In genomic region chr9:30773427-30773826, GRCh38 we compare ENCODE assay signal across 27 cellular contexts.
"Had no signal": no experiment of that assay in that cellular context is flagged by ENCODE, and none has a peak within 500 bp of the region (broad histone marks: within the 10 kb centered on the region; RNA-seq: fewer than 3 reads in every experiment).

No MANE protein-coding gene starts in this region.

- H3K36me3 Mint-ChIP-seq: activated naive CD8-positive, alpha-beta T cell had no signal

- H3K9me3 Mint-ChIP-seq: activated CD4-positive, alpha-beta memory T cell treated with anti-CD3 and anti-CD28 coated beads, Interleukin-2, amount 10 ng/mL, durations not matched to agents 7 days and 5 days; activated T-cell treated with anti-CD3 and anti-CD28 coated beads, Interleukin-2, amount 50 U/mL, for 24 hours; endodermal cell had no signal

- ATAC-seq: activated CD4-positive, alpha-beta T cell treated with anti-CD3 and anti-CD28 coated beads for 36 hours; activated T-cell treated with anti-CD3 and anti-CD28 coated beads, Interleukin-2, amount 50 U/mL, for 72 hours; esophagus mucosa had no signal

- DNase-seq: activated CD4-positive, alpha-beta memory T cell treated with anti-CD3 and anti-CD28 coated beads, Interleukin-2, amount 10 ng/mL, durations not matched to agents 7 days and 5 days; activated CD4-positive, alpha-beta T cell treated with anti-CD3 and anti-CD28 coated beads for 36 hours; activated CD4-positive, alpha-beta T cell treated with anti-CD3 and anti-CD28 coated beads, Interleukin-2, amount 10 ng/mL, durations not matched to agents 24 days and 14 days; activated CD4-positive, alpha-beta T cell treated with anti-CD3 and anti-CD28 coated beads, Interleukin-2, amount 50 U/mL, for 4 hours; activated CD4-positive, CD25-positive, alpha-beta regulatory T cell; activated CD4-positive, CD25-positive, alpha-beta regulatory T cell treated with anti-CD3 and anti-CD28 coated beads, Interleukin-2, amount 50 U/mL, for 72 hours; activated CD8-positive, alpha-beta memory T cell treated with anti-CD3 and anti-CD28 coated beads, Interleukin-2, amount 50 U/mL, for 48 hours; activated gamma-delta T cell; activated naive CD4-positive, alpha-beta T cell; activated naive CD4-positive, alpha-beta T cell treated with anti-CD3 and anti-CD28 coated beads, Interleukin-2, amount 50 U/mL, for 16 hours; activated T-cell treated with anti-CD3 and anti-CD28 coated beads for 4 hours; activated T-cell treated with anti-CD3 and anti-CD28 coated beads, Interleukin-2, amount 50 U/mL, for 24 hours; activated T-cell treated with anti-CD3 and anti-CD28 coated beads, Interleukin-2, amount 50 U/mL, for 72 hours; amniotic stem cell; anterior cingulate cortex; brain microvascular endothelial cell; caudate nucleus; cerebellar nuclear complex; effector memory CD4-positive, alpha-beta T cell; endodermal cell; foreskin fibroblast; T-helper 2 cell had no signal

- H3K4me1 Mint-ChIP-seq: activated CD4-positive, alpha-beta memory T cell treated with anti-CD3 and anti-CD28 coated beads, Interleukin-2, amount 10 ng/mL, durations not matched to agents 7 days and 5 days; activated CD4-positive, alpha-beta T cell treated with anti-CD3 and anti-CD28 coated beads for 36 hours; activated CD4-positive, alpha-beta T cell treated with anti-CD3 and anti-CD28 coated beads, Interleukin-2, amount 10 ng/mL, durations not matched to agents 24 days and 14 days had no signal

- H3K4me3 ChIP-seq: coronary artery, dorsolateral prefrontal cortex had no signal

- H3K4me3 Mint-ChIP-seq: activated CD4-positive, alpha-beta memory T cell treated with anti-CD3 and anti-CD28 coated beads, Interleukin-2, amount 10 ng/mL, durations not matched to agents 7 days and 5 days; activated CD4-positive, alpha-beta T cell treated with anti-CD3 and anti-CD28 coated beads for 36 hours; activated CD4-positive, alpha-beta T cell treated with anti-CD3 and anti-CD28 coated beads, Interleukin-2, amount 10 ng/mL, durations not matched to agents 24 days and 14 days; activated naive CD8-positive, alpha-beta T cell; activated T-cell treated with anti-CD3 and anti-CD28 coated beads, Interleukin-2, amount 50 U/mL, for 24 hours; activated T-cell treated with anti-CD3 and anti-CD28 coated beads, Interleukin-2, amount 50 U/mL, for 72 hours; dendritic cell treated with granulocyte-macrophage colony-stimulating factor and Interleukin-4, amounts not matched to agents 40 ng/mL and 50 ng/mL, for 4 days; endodermal cell had no signal

- H3K27ac ChIP-seq: brain microvascular endothelial cell, coronary artery, dorsolateral prefrontal cortex had no signal

- H3K27me3 Mint-ChIP-seq: activated CD4-positive, alpha-beta memory T cell treated with anti-CD3 and anti-CD28 coated beads, Interleukin-2, amount 10 ng/mL, durations not matched to agents 7 days and 5 days; activated CD4-positive, alpha-beta T cell treated with anti-CD3 and anti-CD28 coated beads for 36 hours; activated CD4-positive, alpha-beta T cell treated with anti-CD3 and anti-CD28 coated beads, Interleukin-2, amount 10 ng/mL, durations not matched to agents 24 days and 14 days; activated naive CD8-positive, alpha-beta T cell; activated T-cell treated with anti-CD3 and anti-CD28 coated beads, Interleukin-2, amount 50 U/mL, for 24 hours; dendritic cell treated with granulocyte-macrophage colony-stimulating factor and Interleukin-4, amounts not matched to agents 40 ng/mL and 50 ng/mL, for 4 days had no signal

- H3K27ac Mint-ChIP-seq: activated CD4-positive, alpha-beta memory T cell treated with anti-CD3 and anti-CD28 coated beads, Interleukin-2, amount 10 ng/mL, durations not matched to agents 7 days and 5 days; activated CD4-positive, alpha-beta T cell treated with anti-CD3 and anti-CD28 coated beads for 36 hours; activated CD4-positive, alpha-beta T cell treated with anti-CD3 and anti-CD28 coated beads, Interleukin-2, amount 10 ng/mL, durations not matched to agents 24 days and 14 days; activated naive CD8-positive, alpha-beta T cell; activated T-cell treated with anti-CD3 and anti-CD28 coated beads, Interleukin-2, amount 50 U/mL, for 24 hours; activated T-cell treated with anti-CD3 and anti-CD28 coated beads, Interleukin-2, amount 50 U/mL, for 72 hours; dendritic cell treated with granulocyte-macrophage colony-stimulating factor and Interleukin-4, amounts not matched to agents 40 ng/mL and 50 ng/mL, for 4 days; endodermal cell had no signal

- H3K36me3 ChIP-seq: brain microvascular endothelial cell had no signal

- H3K27me3 ChIP-seq: brain microvascular endothelial cell, dorsolateral prefrontal cortex had no signal
